ENCODE assay signal across 9 cellular contexts in genomic region chr7:98506471-98506870, GRCh38.
"Had no signal": no experiment of that assay in that cellular context is flagged by ENCODE, and none has a peak within 500 bp of the region (broad histone marks: within the 10 kb centered on the region; RNA-seq: fewer than 3 reads in every experiment).

No MANE protein-coding gene starts in this region.

- H3K36me3 ChIP-seq: WERI-Rb-1 had no signal

- ATAC-seq: activated CD4-positive, alpha-beta T cell treated with anti-CD3 and anti-CD28 coated beads for 36 hours; activated CD4-positive, CD25-positive, alpha-beta regulatory T cell treated with anti-CD3 and anti-CD28 coated beads, Interleukin-2, amount 50 U/mL, for 24 hours; activated CD8-positive, alpha-beta memory T cell treated with anti-CD3 and anti-CD28 coated beads, Interleukin-2, amount 10 ng/mL, durations not matched to agents 7 days and 5 days; activated CD8-positive, alpha-beta T cell treated with anti-CD3 and anti-CD28 coated beads for 36 hours; activated CD8-positive, alpha-beta T cell treated with anti-CD3 and anti-CD28 coated beads, Interleukin-2, amount 10 ng/mL, durations not matched to agents 7 days and 5 days; T-helper 17 cell; WTC11 had no signal

- H3K27ac ChIP-seq: VCaP, WERI-Rb-1 had no signal
